ENCODE assay signal across 1 cellular context in genomic region chr11:4539603-4540219, GRCh38.
A peak's percentile ranks its signal among the peaks of the same experiment; 100 is the strongest.
TF ChIP-seq lines count a peak whose summit lies in the region.

No MANE protein-coding gene starts in this region.

TF ChIP-seq in HepG2, 621 proteins besides CTCF, POLR2A, EP300 and RAD21:
- TF ChIP-seq ZNF331 (CRISPR knock-in tag; IDR thresholded peaks at IDR 0.05) = peak; percentile 50; the same call in 1 of the 2 replicates
- TF ChIP-seq SMC3 (IDR thresholded peaks at IDR 0.05; ENCODE audit: low read length) = peak; percentile 76
- no peak for TF ChIP-seq SIN3A (IDR thresholded peaks at IDR 0.05; ENCODE audit: borderline replicate concordance, low read depth, low read length)
- TF ChIP-seq ZMYM2 (CRISPR knock-in tag; IDR thresholded peaks at IDR 0.05) = no peak
- peak; percentile 54 for TF ChIP-seq STAG1 (CRISPR knock-in tag; IDR thresholded peaks at IDR 0.05)
- no peak for TF ChIP-seq NONO (IDR thresholded peaks at IDR 0.05)
- no peak for TF ChIP-seq NONO (CRISPR knock-in tag; conservative IDR thresholded peaks at IDR 0.05)
- no peak for TF ChIP-seq ZFP82 (CRISPR knock-in tag; IDR thresholded peaks at IDR 0.05; ENCODE audit: borderline replicate concordance)
- no peak for TF ChIP-seq EZH2 (conservative IDR thresholded peaks at IDR 0.05; ENCODE audit: low read depth, low read length)
- TF ChIP-seq ZNF564 (CRISPR knock-in tag; IDR thresholded peaks at IDR 0.05) = no peak
